Comparison of ENCODE assay signal across 2 cellular contexts in the genomic region with DNA sequence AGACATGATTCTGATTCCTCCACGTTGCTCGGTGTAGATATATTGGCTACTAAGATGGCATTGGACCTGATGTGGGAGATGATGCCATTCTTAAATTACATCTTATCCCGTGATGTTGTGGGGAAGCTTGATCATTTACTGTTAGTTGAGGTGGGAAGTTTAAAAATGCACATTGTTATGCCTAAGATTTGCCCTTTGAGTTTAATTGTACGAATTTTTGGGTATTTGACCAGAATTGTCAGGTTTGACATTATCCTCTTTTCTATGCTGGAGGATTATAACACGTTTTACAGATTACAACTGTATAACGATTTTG.
TF ChIP-seq lines count a peak whose summit lies in the region.

No MANE protein-coding gene starts in this region.

TF ChIP-seq in GM23338, 12 proteins besides CTCF, POLR2A, EP300 and RAD21:
- TF ChIP-seq, protein P1, sequence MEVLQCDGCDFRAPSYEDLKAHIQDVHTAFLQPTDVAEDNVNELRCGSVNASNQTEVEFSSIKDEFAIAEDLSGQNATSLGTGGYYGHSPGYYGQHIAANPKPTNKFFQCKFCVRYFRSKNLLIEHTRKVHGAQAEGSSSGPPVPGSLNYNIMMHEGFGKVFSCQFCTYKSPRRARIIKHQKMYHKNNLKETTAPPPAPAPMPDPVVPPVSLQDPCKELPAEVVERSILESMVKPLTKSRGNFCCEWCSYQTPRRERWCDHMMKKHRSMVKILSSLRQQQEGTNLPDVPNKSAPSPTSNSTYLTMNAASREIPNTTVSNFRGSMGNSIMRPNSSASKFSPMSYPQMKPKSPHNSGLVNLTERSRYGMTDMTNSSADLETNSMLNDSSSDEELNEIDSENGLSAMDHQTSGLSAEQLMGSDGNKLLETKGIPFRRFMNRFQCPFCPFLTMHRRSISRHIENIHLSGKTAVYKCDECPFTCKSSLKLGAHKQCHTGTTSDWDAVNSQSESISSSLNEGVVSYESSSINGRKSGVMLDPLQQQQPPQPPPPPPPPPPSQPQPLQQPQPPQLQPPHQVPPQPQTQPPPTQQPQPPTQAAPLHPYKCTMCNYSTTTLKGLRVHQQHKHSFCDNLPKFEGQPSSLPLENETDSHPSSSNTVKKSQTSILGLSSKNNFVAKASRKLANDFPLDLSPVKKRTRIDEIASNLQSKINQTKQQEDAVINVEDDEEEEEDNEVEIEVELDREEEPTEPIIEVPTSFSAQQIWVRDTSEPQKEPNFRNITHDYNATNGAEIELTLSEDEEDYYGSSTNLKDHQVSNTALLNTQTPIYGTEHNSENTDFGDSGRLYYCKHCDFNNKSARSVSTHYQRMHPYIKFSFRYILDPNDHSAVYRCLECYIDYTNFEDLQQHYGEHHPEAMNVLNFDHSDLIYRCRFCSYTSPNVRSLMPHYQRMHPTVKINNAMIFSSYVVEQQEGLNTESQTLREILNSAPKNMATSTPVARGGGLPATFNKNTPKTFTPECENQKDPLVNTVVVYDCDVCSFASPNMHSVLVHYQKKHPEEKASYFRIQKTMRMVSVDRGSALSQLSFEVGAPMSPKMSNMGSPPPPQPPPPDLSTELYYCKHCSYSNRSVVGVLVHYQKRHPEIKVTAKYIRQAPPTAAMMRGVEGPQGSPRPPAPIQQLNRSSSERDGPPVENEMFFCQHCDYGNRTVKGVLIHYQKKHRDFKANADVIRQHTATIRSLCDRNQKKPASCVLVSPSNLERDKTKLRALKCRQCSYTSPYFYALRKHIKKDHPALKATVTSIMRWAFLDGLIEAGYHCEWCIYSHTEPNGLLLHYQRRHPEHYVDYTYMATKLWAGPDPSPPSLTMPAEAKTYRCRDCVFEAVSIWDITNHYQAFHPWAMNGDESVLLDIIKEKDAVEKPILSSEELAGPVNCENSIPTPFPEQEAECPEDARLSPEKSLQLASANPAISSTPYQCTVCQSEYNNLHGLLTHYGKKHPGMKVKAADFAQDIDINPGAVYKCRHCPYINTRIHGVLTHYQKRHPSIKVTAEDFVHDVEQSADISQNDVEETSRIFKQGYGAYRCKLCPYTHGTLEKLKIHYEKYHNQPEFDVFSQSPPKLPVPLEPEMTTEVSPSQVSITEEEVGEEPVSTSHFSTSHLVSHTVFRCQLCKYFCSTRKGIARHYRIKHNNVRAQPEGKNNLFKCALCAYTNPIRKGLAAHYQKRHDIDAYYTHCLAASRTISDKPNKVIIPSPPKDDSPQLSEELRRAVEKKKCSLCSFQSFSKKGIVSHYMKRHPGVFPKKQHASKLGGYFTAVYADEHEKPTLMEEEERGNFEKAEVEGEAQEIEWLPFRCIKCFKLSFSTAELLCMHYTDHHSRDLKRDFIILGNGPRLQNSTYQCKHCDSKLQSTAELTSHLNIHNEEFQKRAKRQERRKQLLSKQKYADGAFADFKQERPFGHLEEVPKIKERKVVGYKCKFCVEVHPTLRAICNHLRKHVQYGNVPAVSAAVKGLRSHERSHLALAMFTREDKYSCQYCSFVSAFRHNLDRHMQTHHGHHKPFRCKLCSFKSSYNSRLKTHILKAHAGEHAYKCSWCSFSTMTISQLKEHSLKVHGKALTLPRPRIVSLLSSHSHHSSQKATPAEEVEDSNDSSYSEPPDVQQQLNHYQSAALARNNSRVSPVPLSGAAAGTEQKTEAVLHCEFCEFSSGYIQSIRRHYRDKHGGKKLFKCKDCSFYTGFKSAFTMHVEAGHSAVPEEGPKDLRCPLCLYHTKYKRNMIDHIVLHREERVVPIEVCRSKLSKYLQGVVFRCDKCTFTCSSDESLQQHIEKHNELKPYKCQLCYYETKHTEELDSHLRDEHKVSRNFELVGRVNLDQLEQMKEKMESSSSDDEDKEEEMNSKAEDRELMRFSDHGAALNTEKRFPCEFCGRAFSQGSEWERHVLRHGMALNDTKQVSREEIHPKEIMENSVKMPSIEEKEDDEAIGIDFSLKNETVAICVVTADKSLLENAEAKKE (CRISPR knock-in tag; IDR thresholded peaks at IDR 0.05), result no peak
- TF ChIP-seq ZNF114 (CRISPR knock-in tag; IDR thresholded peaks at IDR 0.05), result no peak
- TF ChIP-seq EZH2phosphoT487 (IDR thresholded peaks at IDR 0.05; ENCODE audit: unreplicated experiment), result no peak
- TF ChIP-seq CREB1 (CRISPR knock-in tag; IDR thresholded peaks at IDR 0.05; ENCODE audit: low read depth), result no peak
- TF ChIP-seq POLR2AphosphoS5 (IDR thresholded peaks at IDR 0.05; ENCODE audit: low read depth), result no peak
- TF ChIP-seq, protein P2, sequence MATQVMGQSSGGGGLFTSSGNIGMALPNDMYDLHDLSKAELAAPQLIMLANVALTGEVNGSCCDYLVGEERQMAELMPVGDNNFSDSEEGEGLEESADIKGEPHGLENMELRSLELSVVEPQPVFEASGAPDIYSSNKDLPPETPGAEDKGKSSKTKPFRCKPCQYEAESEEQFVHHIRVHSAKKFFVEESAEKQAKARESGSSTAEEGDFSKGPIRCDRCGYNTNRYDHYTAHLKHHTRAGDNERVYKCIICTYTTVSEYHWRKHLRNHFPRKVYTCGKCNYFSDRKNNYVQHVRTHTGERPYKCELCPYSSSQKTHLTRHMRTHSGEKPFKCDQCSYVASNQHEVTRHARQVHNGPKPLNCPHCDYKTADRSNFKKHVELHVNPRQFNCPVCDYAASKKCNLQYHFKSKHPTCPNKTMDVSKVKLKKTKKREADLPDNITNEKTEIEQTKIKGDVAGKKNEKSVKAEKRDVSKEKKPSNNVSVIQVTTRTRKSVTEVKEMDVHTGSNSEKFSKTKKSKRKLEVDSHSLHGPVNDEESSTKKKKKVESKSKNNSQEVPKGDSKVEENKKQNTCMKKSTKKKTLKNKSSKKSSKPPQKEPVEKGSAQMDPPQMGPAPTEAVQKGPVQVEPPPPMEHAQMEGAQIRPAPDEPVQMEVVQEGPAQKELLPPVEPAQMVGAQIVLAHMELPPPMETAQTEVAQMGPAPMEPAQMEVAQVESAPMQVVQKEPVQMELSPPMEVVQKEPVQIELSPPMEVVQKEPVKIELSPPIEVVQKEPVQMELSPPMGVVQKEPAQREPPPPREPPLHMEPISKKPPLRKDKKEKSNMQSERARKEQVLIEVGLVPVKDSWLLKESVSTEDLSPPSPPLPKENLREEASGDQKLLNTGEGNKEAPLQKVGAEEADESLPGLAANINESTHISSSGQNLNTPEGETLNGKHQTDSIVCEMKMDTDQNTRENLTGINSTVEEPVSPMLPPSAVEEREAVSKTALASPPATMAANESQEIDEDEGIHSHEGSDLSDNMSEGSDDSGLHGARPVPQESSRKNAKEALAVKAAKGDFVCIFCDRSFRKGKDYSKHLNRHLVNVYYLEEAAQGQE (IDR thresholded peaks at IDR 0.05; ENCODE audit: unreplicated experiment), result no peak
- TF ChIP-seq ZNF331 (CRISPR knock-in tag; IDR thresholded peaks at IDR 0.05; ENCODE audit: low read depth), result no peak
- no peak for TF ChIP-seq NANOG (IDR thresholded peaks at IDR 0.05; ENCODE audit: borderline replicate concordance)

TF ChIP-seq in WTC11, 78 proteins besides CTCF, POLR2A, EP300 and RAD21 (continued from another document):
- TF ChIP-seq, protein P3, sequence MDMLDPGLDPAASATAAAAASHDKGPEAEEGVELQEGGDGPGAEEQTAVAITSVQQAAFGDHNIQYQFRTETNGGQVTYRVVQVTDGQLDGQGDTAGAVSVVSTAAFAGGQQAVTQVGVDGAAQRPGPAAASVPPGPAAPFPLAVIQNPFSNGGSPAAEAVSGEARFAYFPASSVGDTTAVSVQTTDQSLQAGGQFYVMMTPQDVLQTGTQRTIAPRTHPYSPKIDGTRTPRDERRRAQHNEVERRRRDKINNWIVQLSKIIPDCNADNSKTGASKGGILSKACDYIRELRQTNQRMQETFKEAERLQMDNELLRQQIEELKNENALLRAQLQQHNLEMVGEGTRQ (CRISPR knock-in tag; IDR thresholded peaks at IDR 0.05), result no peak
- no peak for TF ChIP-seq ZNF219 (CRISPR knock-in tag; IDR thresholded peaks at IDR 0.05; ENCODE audit: borderline replicate concordance)
